Comparison of ENCODE assay signal across 10 cellular contexts in genomic region chr6:43009124-43009523, GRCh38. TPM values are rescaled to one million over a fixed set of nuclear protein-coding genes. Genes with fewer than 3 reads are reported as not detected.
A peak's percentile ranks its signal among the peaks of the same experiment; 100 is the strongest.
DNase-seq lines count a peak whose midpoint lies in the region; ATAC-seq and TF ChIP-seq lines count a peak whose summit lies in the region.
"Had no signal": no experiment of that assay in that cellular context is flagged by ENCODE, and none has a peak within 500 bp of the region (broad histone marks: within the 10 kb centered on the region; RNA-seq: fewer than 3 reads in every experiment).

No MANE protein-coding gene starts in this region.

- H3K27me3 Mint-ChIP-seq in activated B cell treated with CpG ODN at 0.5 μM for 24 hours: no peaks in the 10 kb centered on the region

- H3K9ac ChIP-seq in DND-41 (ENCODE audit: low read depth, low read length): no peak overlapping the region

- peak overlapping the region; percentile 12 for H3K27ac Mint-ChIP-seq in activated B cell treated with CpG ODN at 0.5 μM for 24 hours

- no peaks in the 10 kb centered on the region for H3K9me3 Mint-ChIP-seq in activated B cell treated with CpG ODN at 0.5 μM for 24 hours

- H3K36me3 Mint-ChIP-seq in activated B cell treated with CpG ODN at 0.5 μM for 24 hours (ENCODE audit: low read depth): peaks cover 75% of the 10 kb centered on the region

- no peaks in the 10 kb centered on the region for H3K9me3 ChIP-seq in DND-41 (ENCODE audit: insufficient read depth, low read length, severe bottlenecking)
- H3K9me3 ChIP-seq: SJSA1 had no signal

- POLR2A ChIA-PET in activated B cell treated with CpG ODN at 0.5 μM for 24 hours (lab: Charles Lee): interaction anchor here (2.1 kb wide), 1 partner anchor 79 kb away, joined by 6 read pairs; the partner anchor contains the start of gene CNPY3

- DNase-seq in DND-41 (peak; percentile 58), activated B cell treated with CpG ODN at 0.5 μM for 24 hours (no peak), fibroblast of mammary gland (ENCODE audit: low read depth) (peak; percentile 43)
- DNase-seq in stimulated activated CD4-positive, alpha-beta T cell treated with anti-CD3 and anti-CD28 coated beads, Interleukin-4, amount 100 ng/mL, for 1 hour: peak; percentile 47

- TF ChIP-seq CTCF in DND-41 (IDR thresholded peaks at IDR 0.05; ENCODE audit: borderline replicate concordance, extremely low read depth, low read length, poor library complexity, severe bottlenecking) (peak; percentile 72), activated B cell treated with CpG ODN at 0.5 μM for 24 hours (IDR thresholded peaks at IDR 0.05) (no peak), fibroblast of mammary gland (conservative IDR thresholded peaks at IDR 0.05; ENCODE audit: control insufficient read depth, insufficient read depth, low read depth, low read length) (peak; percentile 46)

- peaks cover 25% of the 10 kb centered on the region for H3K4me1 ChIP-seq in DND-41 (ENCODE audit: insufficient read depth, low read length)

- no peaks in the 10 kb centered on the region for H3K27me3 ChIP-seq in DND-41 (ENCODE audit: insufficient read depth, low read length, poor library complexity)
- H3K27me3 ChIP-seq: SJSA1 had no signal

- H2AFZ ChIP-seq in DND-41 (ENCODE audit: low read depth, low read length): no peak overlapping the region

- 0 out of 2 replicates have a peak, but pooled peaks have one; percentile 8 for TF ChIP-seq RAD21 in Ishikawa (IDR thresholded peaks at IDR 0.05; ENCODE audit: low read depth)

- peaks cover 5% of the 10 kb centered on the region; the same call in 1 of the 2 replicates for H4K20me1 ChIP-seq in DND-41 (ENCODE audit: insufficient read depth, low read length)

- H3K36me3 ChIP-seq in DND-41 (ENCODE audit: insufficient read depth, low read length): peaks cover 77% of the 10 kb centered on the region

- H3K27ac ChIP-seq in DND-41 (ENCODE audit: low read length): no peak overlapping the region
- H3K27ac ChIP-seq: SJSA1 had no signal

- H3K4me1 Mint-ChIP-seq in activated B cell treated with CpG ODN at 0.5 μM for 24 hours: peaks cover 33% of the 10 kb centered on the region

- H3K4me3 ChIP-seq in DND-41 (ENCODE audit: low read depth in 1 of 2, low read length in 2 of 2) (no peak overlapping the region), fibroblast of mammary gland (ENCODE audit: control insufficient read depth, low read depth, low read length) (no peak overlapping the region)
- H3K4me3 ChIP-seq: lung, SJSA1 had no signal

- peaks cover 34% of the 10 kb centered on the region for H3K79me2 ChIP-seq in DND-41 (ENCODE audit: insufficient read depth, low read length)

- ATAC-seq in DND-41 (ENCODE audit: insufficient read depth, low read depth) (no peak), activated B cell treated with CpG ODN at 0.5 μM for 24 hours (ENCODE audit: low read depth) (no peak), GM18498 (IDR thresholded peaks at IDR 0.05; ENCODE audit: unreplicated experiment) (no peak), GM18867 (IDR thresholded peaks at IDR 0.05; ENCODE audit: unreplicated experiment) (no peak), GM18909 (IDR thresholded peaks at IDR 0.05; ENCODE audit: poor library complexity, unreplicated experiment) (no peak)

- H3K4me2 ChIP-seq in DND-41 (ENCODE audit: insufficient read depth, low read length): no peak overlapping the region

- intact Hi-C loops in activated B cell treated with CpG ODN at 0.5 μM for 24 hours (cut with micrococcal nuclease): loop anchor here (1.0 kb wide), 1 partner anchor 134 kb away; no protein-coding TSS in a partner anchor

- TF ChIP-seq EP300 in Ishikawa (IDR thresholded peaks at IDR 0.05; ENCODE audit: borderline replicate concordance): no peak

- CTCF ChIA-PET in activated B cell treated with CpG ODN at 0.5 μM for 24 hours (lab: Charles Lee): interaction anchor here (1.2 to 2.3 kb wide), 2 partner anchors 25 to 134 kb away, joined by 3 to 12 read pairs; no protein-coding TSS in a partner anchor

- no peak overlapping the region for H3K4me3 Mint-ChIP-seq in activated B cell treated with CpG ODN at 0.5 μM for 24 hours

TF ChIP-seq in Ishikawa, 13 proteins besides CTCF, POLR2A, EP300 and RAD21:
- TF ChIP-seq NFIC (IDR thresholded peaks at IDR 0.05) (no peak), MAX (IDR thresholded peaks at IDR 0.05) (no peak), TEAD4 (IDR thresholded peaks at IDR 0.05) (no peak), TAF1 (IDR thresholded peaks at IDR 0.05; ENCODE audit: low read depth) (no peak), USF1 (IDR thresholded peaks at IDR 0.05) (no peak), ZBTB7A (IDR thresholded peaks at IDR 0.05; ENCODE audit: low read depth) (no peak), CEBPB (IDR thresholded peaks at IDR 0.05) (no peak), TCF12 (IDR thresholded peaks at IDR 0.05; ENCODE audit: low read depth) (no peak), EGR1 (IDR thresholded peaks at IDR 0.05) (no peak)
TF ChIP-seq in Ishikawa: peak in this region for 0.

RNA-seq across cellular contexts. Expression of gene MEA1, which starts 4.6 kb away (rescaled TPM):
- total RNA-seq in activated B cell treated with CpG ODN at 0.5 μM for 24 hours: 44.4 and 48.3 TPM in 2 replicates

RNA-seq across cellular contexts. Expression of gene KLHDC3, which starts 4.9 kb away (rescaled TPM):
- total RNA-seq in activated B cell treated with CpG ODN at 0.5 μM for 24 hours: 36.4 and 36.7 TPM in 2 replicates

RNA-seq across cellular contexts. Expression of gene RRP36, which starts 12.3 kb away (rescaled TPM):
- total RNA-seq in activated B cell treated with CpG ODN at 0.5 μM for 24 hours: 51.7 and 53.9 TPM in 2 replicates

RNA-seq across cellular contexts. Expression of gene PPP2R5D, which starts 24.8 kb away (rescaled TPM):
- total RNA-seq in activated B cell treated with CpG ODN at 0.5 μM for 24 hours: 26.7 and 26.8 TPM in 2 replicates

RNA-seq across cellular contexts. Expression of gene PEX6, which starts 30.1 kb away (rescaled TPM):
- total RNA-seq in activated B cell treated with CpG ODN at 0.5 μM for 24 hours: 11.8 and 13.2 TPM in 2 replicates
